13 cellular contexts compared by ENCODE assay signal in genomic region chr3:63972987-63973386, GRCh38. TPM values are rescaled to one million over a fixed set of nuclear protein-coding genes. Genes with fewer than 3 reads are reported as not detected.
DNase-seq lines count a peak whose midpoint lies in the region; ATAC-seq and TF ChIP-seq lines count a peak whose summit lies in the region.
"Had no signal": no experiment of that assay in that cellular context is flagged by ENCODE, and none has a peak within 500 bp of the region (broad histone marks: within the 10 kb centered on the region; RNA-seq: fewer than 3 reads in every experiment).

No MANE protein-coding gene starts in this region.

- H3K4me3 ChIP-seq in left lung: no peak overlapping the region
- no peak overlapping the region for H3K4me3 ChIP-seq in stomach
- H3K4me3 ChIP-seq in SJCRH30: no peak overlapping the region
- H3K4me3 ChIP-seq: tibial artery had no signal

- WGBS in stomach, 5 donors: 32 to 44% (median 37%) methylated on average over 4 of the region's 4 CpGs

- peaks cover 65% of the 10 kb centered on the region for H3K36me3 Mint-ChIP-seq in activated naive CD4-positive, alpha-beta T cell treated with anti-CD3 and anti-CD28 coated beads, Interleukin-2, amount 10 ng/mL, durations not matched to agents 7 days and 5 days
- peaks cover 28% of the 10 kb centered on the region for H3K36me3 Mint-ChIP-seq in activated T-helper 17 cell treated with anti-CD3 and anti-CD28 coated beads, Interleukin-2, amount 50 U/mL, for 72 hours (ENCODE audit: low read depth)

- no peak for TF ChIP-seq CTCF in left lung (IDR thresholded peaks at IDR 0.05)
- no peak for TF ChIP-seq CTCF in stomach (IDR thresholded peaks at IDR 0.05)

- no peaks in the 10 kb centered on the region for H3K9me3 Mint-ChIP-seq in activated naive CD4-positive, alpha-beta T cell treated with anti-CD3 and anti-CD28 coated beads, Interleukin-2, amount 10 ng/mL, durations not matched to agents 7 days and 5 days
- H3K9me3 Mint-ChIP-seq in activated T-helper 17 cell treated with anti-CD3 and anti-CD28 coated beads, Interleukin-2, amount 50 U/mL, for 72 hours: no peaks in the 10 kb centered on the region

- no peaks in the 10 kb centered on the region for H3K27me3 ChIP-seq in left lung
- H3K27me3 ChIP-seq in stomach: no peaks in the 10 kb centered on the region
- no peaks in the 10 kb centered on the region for H3K27me3 ChIP-seq in SJCRH30
- H3K27me3 ChIP-seq: tibial artery had no signal

- no peak for TF ChIP-seq POLR2A in stomach (IDR thresholded peaks at IDR 0.05)

- H3K36me3 ChIP-seq in left lung: no peaks in the 10 kb centered on the region
- peaks cover 0 to 5% (median 0%) of the 10 kb centered on the region in 4 donors for H3K36me3 ChIP-seq in stomach
- no peaks in the 10 kb centered on the region for H3K36me3 ChIP-seq in SJCRH30
- H3K36me3 ChIP-seq: tibial artery had no signal

- intact Hi-C loops in left lung (cut with DNase I) (no loop called here), stomach (cut with DNase I; ENCODE audit: low total_unique reads) (no loop called here)

- ATAC-seq in activated T-helper 17 cell treated with anti-CD3 and anti-CD28 coated beads, Interleukin-2, amount 50 U/mL, for 72 hours (replicated peaks): no peak
- ATAC-seq in left lung (peak; percentile 42), GM21576 (IDR thresholded peaks at IDR 0.05; ENCODE audit: unreplicated experiment) (no peak)

- TF ChIP-seq EP300 in stomach (IDR thresholded peaks at IDR 0.05): no peak

- CTCF ChIA-PET in activated naive CD4-positive, alpha-beta T cell treated with anti-CD3 and anti-CD28 coated beads, Interleukin-2, amount 10 ng/mL, durations not matched to agents 7 days and 5 days (lab: Charles Lee): interaction anchor here (2.7 kb wide), 1 partner anchor 21 kb away, joined by 9 read pairs; no protein-coding TSS in a partner anchor

- H3K4me3 Mint-ChIP-seq in activated naive CD4-positive, alpha-beta T cell treated with anti-CD3 and anti-CD28 coated beads, Interleukin-2, amount 10 ng/mL, durations not matched to agents 7 days and 5 days: no peak overlapping the region
- peak overlapping the region; percentile 97 for H3K4me3 Mint-ChIP-seq in activated T-helper 17 cell treated with anti-CD3 and anti-CD28 coated beads, Interleukin-2, amount 50 U/mL, for 72 hours

- peaks cover 83% of the 10 kb centered on the region for H3K4me1 Mint-ChIP-seq in activated naive CD4-positive, alpha-beta T cell treated with anti-CD3 and anti-CD28 coated beads, Interleukin-2, amount 10 ng/mL, durations not matched to agents 7 days and 5 days
- H3K4me1 Mint-ChIP-seq in activated T-helper 17 cell treated with anti-CD3 and anti-CD28 coated beads, Interleukin-2, amount 50 U/mL, for 72 hours: peaks cover 75% of the 10 kb centered on the region

- H3K9me3 ChIP-seq in left lung: no peaks in the 10 kb centered on the region
- H3K9me3 ChIP-seq in stomach: no peaks in the 10 kb centered on the region
- H3K9me3 ChIP-seq in SJCRH30 (replicated peaks): no peaks in the 10 kb centered on the region
- H3K9me3 ChIP-seq: tibial artery had no signal

- no peaks in the 10 kb centered on the region for H3K27me3 Mint-ChIP-seq in activated naive CD4-positive, alpha-beta T cell treated with anti-CD3 and anti-CD28 coated beads, Interleukin-2, amount 10 ng/mL, durations not matched to agents 7 days and 5 days
- no peaks in the 10 kb centered on the region for H3K27me3 Mint-ChIP-seq in activated T-helper 17 cell treated with anti-CD3 and anti-CD28 coated beads, Interleukin-2, amount 50 U/mL, for 72 hours

- H3K4me1 ChIP-seq in left lung: peaks cover 42 to 100% of the 10 kb centered on the region in 2 donors
- peaks cover 39 to 94% (median 82%) of the 10 kb centered on the region in 4 donors for H3K4me1 ChIP-seq in stomach
- no peaks in the 10 kb centered on the region for H3K4me1 ChIP-seq in SJCRH30

- H3K27ac ChIP-seq in left lung (peak overlapping the region; percentile 16 to 45), stomach (peak overlapping the region in 3 of 5 donors; percentile 0 to 15 (median 3)), SJCRH30 (no peak overlapping the region)
- H3K27ac ChIP-seq: tibial artery had no signal

- DNase-seq in activated naive CD4-positive, alpha-beta T cell treated with anti-CD3 and anti-CD28 coated beads, Interleukin-2, amount 10 ng/mL, durations not matched to agents 7 days and 5 days: no peak
- no peak for DNase-seq in activated naive CD4-positive, alpha-beta T cell treated with anti-CD3 and anti-CD28 coated beads, Interleukin-2, amount 50 U/mL, for 16 hours
- DNase-seq in left lung: no peak
- DNase-seq in stomach: peak; percentile 37
- DNase-seq in cerebellar nuclear complex (lab: John Stamatoyannopoulos, UW): no peak
- DNase-seq in SJCRH30: no peak
- DNase-seq: GF-D8, glutamatergic neuron, NCI-H146, SIG-M5, tibial artery had no signal

- H3K27ac Mint-ChIP-seq in activated naive CD4-positive, alpha-beta T cell treated with anti-CD3 and anti-CD28 coated beads, Interleukin-2, amount 10 ng/mL, durations not matched to agents 7 days and 5 days: peak overlapping the region; percentile 83
- H3K27ac Mint-ChIP-seq in activated T-helper 17 cell treated with anti-CD3 and anti-CD28 coated beads, Interleukin-2, amount 50 U/mL, for 72 hours: peak overlapping the region; percentile 72

RNA-seq across cellular contexts. Expression of gene PSMD6, which starts 50.3 kb away (rescaled TPM):
- total RNA-seq in activated T-helper 17 cell treated with anti-CD3 and anti-CD28 coated beads, Interleukin-2, amount 50 U/mL, for 72 hours: 100 to 1,000 TPM in 1 of 2 donors, 10 to 100 TPM in 1; 79.4 to 113 TPM
- total RNA-seq in left lung (10 to 100 TPM; 48.8 to 70.9 TPM), stomach (10 to 100 TPM; 15.8 to 98.5 (median 57.4) TPM)
- 10 to 100 TPM; 53.4 to 66.9 (median 53.6) TPM for polyA plus RNA-seq in stomach
- 73.6 and 76.1 TPM in 2 replicates for total RNA-seq in SJCRH30 (2014; rRNA removed; shearing (Covaris generic))
